8 cellular contexts compared by ENCODE assay signal in the genomic region with DNA sequence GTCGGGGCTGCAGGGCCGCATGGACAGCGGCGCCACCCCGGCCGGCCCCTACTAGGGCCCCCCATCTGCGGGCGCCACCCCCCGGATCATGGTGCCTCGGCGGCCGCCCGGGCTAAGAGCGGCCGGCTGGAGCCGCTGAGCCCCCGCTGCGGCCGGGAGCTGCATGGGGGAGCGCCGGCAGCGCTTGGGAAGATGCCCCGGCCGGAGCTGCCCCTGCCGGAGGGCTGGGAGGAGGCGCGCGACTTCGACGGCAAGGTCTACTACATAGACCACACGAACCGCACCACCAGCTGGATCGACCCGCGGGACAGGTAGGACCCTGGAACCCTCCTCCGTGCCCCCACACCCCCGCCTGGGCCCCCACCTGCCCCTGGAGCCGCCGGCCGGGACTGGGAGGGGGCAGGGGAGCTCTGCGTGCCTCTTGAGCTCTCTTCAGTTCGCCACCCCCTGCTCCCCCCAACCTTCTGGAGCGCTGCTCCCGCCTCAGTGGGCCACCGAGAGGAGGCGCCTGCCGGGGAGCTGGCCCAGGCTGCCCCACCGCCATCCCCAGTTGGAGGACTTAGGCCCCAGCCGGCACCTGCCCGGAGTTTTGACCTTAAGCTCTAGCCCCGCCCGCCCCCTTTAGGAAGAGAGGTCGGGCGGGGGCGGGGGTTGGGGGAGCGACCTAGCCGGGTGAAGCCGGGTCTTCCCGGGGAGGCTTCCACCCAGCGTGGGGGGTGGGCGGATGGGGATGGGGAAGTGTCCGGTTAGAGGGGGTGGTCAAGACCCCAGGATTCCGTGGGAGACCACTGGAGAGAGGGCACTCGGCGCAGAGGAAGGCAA. TPM values are rescaled to one million over a fixed set of nuclear protein-coding genes. Genes with fewer than 3 reads are reported as not detected.
A peak's percentile ranks its signal among the peaks of the same experiment; 100 is the strongest.
DNase-seq lines count a peak whose midpoint lies in the region; ATAC-seq lines count a peak whose summit lies in the region.

No MANE protein-coding gene starts in this region.

- H3K4me1 ChIP-seq in adipocyte (ENCODE audit: control insufficient read depth, insufficient read depth, low read length): peaks cover 22% of the 10 kb centered on the region
- H3K4me1 ChIP-seq in aorta (ENCODE audit: control insufficient read depth in 1 of 2, insufficient read depth in 2 of 2, low read length in 2 of 2): no peaks in the 10 kb centered on the region

- DNase-seq in AG08396 (ENCODE audit: low spot score) (peak; percentile 59), GM19238 (ENCODE audit: insufficient read length, low spot score) (peak; percentile 27), adipocyte (ENCODE audit: low read depth) (peak; percentile 27), kidney tubule cell (ENCODE audit: low spot score) (peak; percentile 37), aorta (no peak), GM19240 (ENCODE audit: insufficient read length, low spot score) (no peak), ureter (ENCODE audit: low spot score) (no peak)

- ATAC-seq in HG03442 (IDR thresholded peaks at IDR 0.05; ENCODE audit: unreplicated experiment) (peak; percentile 24), aorta (ENCODE audit: low FRiP score) (peak; percentile 24)

- H3K27me3 ChIP-seq in adipocyte (replicated peaks; ENCODE audit: control insufficient read depth, insufficient read depth, low read length) (peaks cover 2% of the 10 kb centered on the region), aorta (ENCODE audit: control insufficient read depth in 1 of 2, insufficient read depth in 2 of 2, low read length in 1 of 2) (no peaks in the 10 kb centered on the region)

- H3K9ac ChIP-seq in adipocyte (ENCODE audit: low read length): peak overlapping the region; percentile 72

- intact Hi-C loops in aorta (cut with DNase I): no loop called here

- WGBS in aorta, 2 donors: 4% methylated on average over 31 to 65 of the region's 65 CpGs

- no peak overlapping the region for H3K27ac ChIP-seq in aorta (ENCODE audit: low read depth in 1 of 2, low read length in 2 of 2)

- H3K9me3 ChIP-seq in adipocyte (ENCODE audit: control insufficient read depth, low read length) (no peaks in the 10 kb centered on the region), aorta (ENCODE audit: control insufficient read depth, low read length) (no peaks in the 10 kb centered on the region)

- H3K4me3 ChIP-seq in adipocyte (ENCODE audit: low read length) (peak overlapping the region; percentile 83), aorta (ENCODE audit: low read length in 2 of 2) (peak overlapping the region in 1 of 2 donors; percentile 29)

- no peaks in the 10 kb centered on the region for H3K36me3 ChIP-seq in adipocyte (ENCODE audit: control insufficient read depth, insufficient read depth, low read length, severe bottlenecking)
- no peaks in the 10 kb centered on the region for H3K36me3 ChIP-seq in aorta (ENCODE audit: control insufficient read depth in 1 of 2, insufficient read depth in 2 of 2, low read length in 1 of 2)

RNA-seq across cellular contexts. Expression of a gene that starts 0.7 kb away (rescaled TPM):
- under 1 TPM; 0.36 to 0.49 TPM for total RNA-seq in aorta
- 1 to 10 TPM in 1 of 2 donors, under 1 TPM in 1; 0.36 to 9.1 TPM for polyA plus RNA-seq in aorta
- 95.2 TPM for total RNA-seq in ureter

Comparison
In these comparisons a context has a peak if more than half of its experiments do, and no peak if none do; other contexts are left out.
1. DNase-seq: peak in AG08396 (single experiment), GM19238 (single experiment), adipocyte (single experiment) and kidney tubule cell (single experiment); none in aorta (0 of 2), GM19240 (single experiment) and ureter (single experiment).
2. RNA of a gene that starts 0.7 kb away (total RNA-seq): 95.2 TPM in ureter (single experiment); 0.36 to 0.49 TPM in aorta; every median in the first group is over 10 times any median in the second.